Comparison of ENCODE assay signal across 8 cellular contexts in genomic region chr7:91263359-91264082, GRCh38. TPM values are rescaled to one million over a fixed set of nuclear protein-coding genes. Genes with fewer than 3 reads are reported as not detected.
DNase-seq lines count a peak whose midpoint lies in the region; ATAC-seq and TF ChIP-seq lines count a peak whose summit lies in the region.

No MANE protein-coding gene starts in this region.

- H3K27ac Mint-ChIP-seq in activated T-cell treated with anti-CD3 and anti-CD28 coated beads, Interleukin-2, amount 50 U/mL, for 24 hours: no peak overlapping the region

- no peak for DNase-seq in activated T-cell treated with anti-CD3 and anti-CD28 coated beads, Interleukin-2, amount 50 U/mL, for 24 hours
- DNase-seq in activated T-cell treated with anti-CD3 and anti-CD28 coated beads for 4 hours: no peak
- peak; percentile 8 for DNase-seq in NCI-H510A (lab: John Stamatoyannopoulos, UW)
- peak; percentile 44 to 61 (median 49) for DNase-seq in body of pancreas
- DNase-seq in inferior parietal cortex (ENCODE audit: extremely low spot score): peak; percentile 17
- DNase-seq in spleen: peak; percentile 75
- DNase-seq in GM20000 (ENCODE audit: low spot score): no peak

- H3K36me3 Mint-ChIP-seq in activated T-cell treated with anti-CD3 and anti-CD28 coated beads, Interleukin-2, amount 50 U/mL, for 24 hours (ENCODE audit: low read depth): no peaks in the 10 kb centered on the region

- WGBS in body of pancreas, 2 donors: 1% methylated on average over 34 of the region's 34 CpGs
- WGBS in spleen, 5 donors: 1 to 2% (median 1%) methylated on average over 34 of the region's 34 CpGs

- TF ChIP-seq POLR2A in body of pancreas (IDR thresholded peaks at IDR 0.05) (no peak), spleen (IDR thresholded peaks at IDR 0.05) (no peak)

- peak in 1 of 7 experiments; percentile 4 for TF ChIP-seq CTCF in body of pancreas (IDR thresholded peaks at IDR 0.05)
- no peak for TF ChIP-seq CTCF in spleen (IDR thresholded peaks at IDR 0.05 in 8 of 11, conservative IDR thresholded peaks at IDR 0.05 in 3 of 11)
- TF ChIP-seq CTCF in GM20000 (IDR thresholded peaks at IDR 0.05; ENCODE audit: extremely low read depth, missing control alignments): no peak

- H3K4me1 ChIP-seq in body of pancreas: peaks cover 29% of the 10 kb centered on the region
- H3K4me1 ChIP-seq in spleen: peaks cover 10 to 56% (median 30%) of the 10 kb centered on the region in 6 donors

- H3K9me3 ChIP-seq in body of pancreas: no peaks in the 10 kb centered on the region
- H3K9me3 ChIP-seq in spleen: no peaks in the 10 kb centered on the region

- H3K27ac ChIP-seq in body of pancreas (peak overlapping the region; percentile 74 to 98 (median 95)), spleen (peak overlapping the region in 7 of 8 donors; percentile 86 to 91 (median 89))

- H3K27me3 Mint-ChIP-seq in activated T-cell treated with anti-CD3 and anti-CD28 coated beads, Interleukin-2, amount 50 U/mL, for 24 hours: peaks cover 66% of the 10 kb centered on the region

- H3K27me3 ChIP-seq in body of pancreas (no peaks in the 10 kb centered on the region), spleen (replicated peaks in 1 of 7) (peaks cover 0 to 58% (median 14%) of the 10 kb centered on the region in 7 donors)

- no peaks in the 10 kb centered on the region for H3K36me3 ChIP-seq in body of pancreas (replicated peaks in 1 of 2; ENCODE audit: insufficient read depth in 1 of 2, low read depth in 2 of 2)
- H3K36me3 ChIP-seq in spleen: no peaks in the 10 kb centered on the region

- no peaks in the 10 kb centered on the region for H3K9me3 Mint-ChIP-seq in activated T-cell treated with anti-CD3 and anti-CD28 coated beads, Interleukin-2, amount 50 U/mL, for 24 hours

- H3K4me3 Mint-ChIP-seq in activated T-cell treated with anti-CD3 and anti-CD28 coated beads, Interleukin-2, amount 50 U/mL, for 24 hours: peak overlapping the region; percentile 76

- peaks cover 16% of the 10 kb centered on the region for H3K4me1 Mint-ChIP-seq in activated T-cell treated with anti-CD3 and anti-CD28 coated beads, Interleukin-2, amount 50 U/mL, for 24 hours (ENCODE audit: low read depth)

- peak; percentile 14 for ATAC-seq in body of pancreas
- ATAC-seq in HG03442 (IDR thresholded peaks at IDR 0.05; ENCODE audit: unreplicated experiment): no peak

- intact Hi-C loops in body of pancreas (cut with DNase I) (no loop called here), spleen (cut with DNase I; ENCODE audit: low total_unique reads) (no loop called here)

- H3K4me3 ChIP-seq in body of pancreas (peak overlapping the region; percentile 7 to 32), spleen (peak overlapping the region; percentile 60 to 93 (median 80))

RNA-seq across cellular contexts. Expression of gene FZD1, which starts 0.7 kb away (rescaled TPM):
- total RNA-seq in body of pancreas (10 to 100 TPM in 1 of 2 donors, 1 to 10 TPM in 1; 6.3 to 10.1 TPM), spleen (1 to 10 TPM; 3.4 to 7.7 (median 4.5) TPM)
- polyA plus RNA-seq in spleen: 1 to 10 TPM in 2 of 3 donors, under 1 TPM in 1; 0.61 to 2.0 (median 1.2) TPM

Comparison
In these comparisons a context has a peak if more than half of its experiments do, and no peak if none do; other contexts are left out.
1. DNase-seq: peak in NCI-H510A (single experiment), body of pancreas (4 of 4), inferior parietal cortex (single experiment) and spleen (single experiment); none in activated T-cell treated with anti-CD3 and anti-CD28 coated beads, Interleukin-2, amount 50 U/mL, for 24 hours (single experiment), activated T-cell treated with anti-CD3 and anti-CD28 coated beads for 4 hours (single experiment) and GM20000 (single experiment).